2 cellular contexts compared by ENCODE assay signal in genomic region chr3:105842943-105843342, GRCh38.
TF ChIP-seq lines count a peak whose summit lies in the region.

No MANE protein-coding gene starts in this region.

TF ChIP-seq in IMR-90, 13 proteins besides CTCF, POLR2A, EP300 and RAD21:
- TF ChIP-seq BHLHE40 (IDR thresholded peaks at IDR 0.05; ENCODE audit: low read depth, low read length) (no peak), RFX5 (IDR thresholded peaks at IDR 0.05; ENCODE audit: low read depth, low read length) (no peak), FOS (IDR thresholded peaks at IDR 0.05; ENCODE audit: low read depth, low read length) (no peak), MAZ (IDR thresholded peaks at IDR 0.05; ENCODE audit: borderline replicate concordance, low read depth, low read length) (no peak), MXI1 (IDR thresholded peaks at IDR 0.05; ENCODE audit: borderline replicate concordance, low read depth, low read length) (no peak), USF2 (IDR thresholded peaks at IDR 0.05; ENCODE audit: low read depth, low read length) (no peak), NFE2L2 (IDR thresholded peaks at IDR 0.05; ENCODE audit: low read depth, low read length) (no peak), SMC3 (IDR thresholded peaks at IDR 0.05; ENCODE audit: low read depth, low read length) (no peak), CHD1 (IDR thresholded peaks at IDR 0.05; ENCODE audit: low read depth, low read length) (no peak), ELK1 (IDR thresholded peaks at IDR 0.05; ENCODE audit: borderline replicate concordance, low read depth, low read length) (no peak), MAFK (IDR thresholded peaks at IDR 0.05; ENCODE audit: low read depth, low read length) (no peak), CEBPB (IDR thresholded peaks at IDR 0.05; ENCODE audit: low read depth, low read length) (no peak), RCOR1 (IDR thresholded peaks at IDR 0.05; ENCODE audit: insufficient replicate concordance, low read length) (no peak)
TF ChIP-seq in IMR-90: peak in this region for 0.

TF ChIP-seq in WTC11, 78 proteins besides CTCF, POLR2A, EP300 and RAD21:
- no peak for TF ChIP-seq ERG (CRISPR knock-in tag; IDR thresholded peaks at IDR 0.05)
- no peak for TF ChIP-seq PRDM15 (CRISPR knock-in tag; IDR thresholded peaks at IDR 0.05)
- TF ChIP-seq MXD4 (CRISPR knock-in tag; IDR thresholded peaks at IDR 0.05; ENCODE audit: borderline replicate concordance): no peak
